ENCODE assay signal across 10 cellular contexts in the genomic region with DNA sequence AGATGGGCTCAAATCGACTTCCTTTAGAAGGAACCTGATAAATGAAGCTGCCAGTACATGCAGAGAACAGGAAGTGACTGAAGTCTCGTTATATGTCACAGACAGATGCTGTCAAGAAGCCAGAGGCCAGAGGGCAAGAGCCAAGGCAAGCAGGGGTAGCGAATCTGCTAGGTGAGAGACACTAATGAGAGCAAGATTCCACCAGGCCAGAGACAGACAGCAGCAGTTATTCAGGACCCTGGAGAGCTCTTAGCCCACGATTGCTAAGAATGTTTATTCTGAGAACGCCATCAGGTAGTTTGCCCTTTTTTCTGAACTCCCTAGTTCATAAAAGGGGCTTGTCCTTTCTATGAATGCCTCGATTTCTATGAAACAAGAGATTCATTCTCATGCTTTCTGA.
DNase-seq lines count a peak whose midpoint lies in the region; ATAC-seq lines count a peak whose summit lies in the region.
"Had no signal": no experiment of that assay in that cellular context is flagged by ENCODE, and none has a peak within 500 bp of the region (broad histone marks: within the 10 kb centered on the region; RNA-seq: fewer than 3 reads in every experiment).

No MANE protein-coding gene starts in this region.

- CTCF ChIA-PET in activated CD4-positive, alpha-beta memory T cell treated with anti-CD3 and anti-CD28 coated beads for 36 hours (lab: Charles Lee) = no interaction called here

- H3K9me3 Mint-ChIP-seq in activated CD4-positive, alpha-beta memory T cell treated with anti-CD3 and anti-CD28 coated beads for 36 hours = no peaks in the 10 kb centered on the region

- no peak overlapping the region for H3K4me3 Mint-ChIP-seq in activated CD4-positive, alpha-beta memory T cell treated with anti-CD3 and anti-CD28 coated beads for 36 hours

- intact Hi-C loops in activated CD4-positive, alpha-beta memory T cell treated with anti-CD3 and anti-CD28 coated beads for 36 hours (cut with micrococcal nuclease) = no loop called here

- peak; percentile 14 for DNase-seq in EH (ENCODE audit: low read depth)
- DNase-seq in HT-29 (ENCODE audit: low spot score) = peak; percentile 51
- DNase-seq in activated CD4-positive, alpha-beta memory T cell treated with anti-CD3 and anti-CD28 coated beads for 36 hours = peak; percentile 9
- DNase-seq in kidney tubule cell (ENCODE audit: low spot score) = peak; percentile 32
- no peak for DNase-seq in NCI-H1417 treated with DMSO at 0.1 percent for 48 hours (lab: John Stamatoyannopoulos, UW)
- DNase-seq in 8988T = no peak
- no peak for DNase-seq in activated naive CD4-positive, alpha-beta T cell (lab: John Stamatoyannopoulos, UW)
- DNase-seq: hypothalamus, MM.1S had no signal

- POLR2A ChIA-PET in activated CD4-positive, alpha-beta memory T cell treated with anti-CD3 and anti-CD28 coated beads for 36 hours (lab: Charles Lee) = no interaction called here

- no peak for ATAC-seq in HG03520 (IDR thresholded peaks at IDR 0.05; ENCODE audit: unreplicated experiment)

- H3K4me1 Mint-ChIP-seq in activated CD4-positive, alpha-beta memory T cell treated with anti-CD3 and anti-CD28 coated beads for 36 hours (ENCODE audit: low read depth) = no peaks in the 10 kb centered on the region

- H3K27me3 Mint-ChIP-seq in activated CD4-positive, alpha-beta memory T cell treated with anti-CD3 and anti-CD28 coated beads for 36 hours = no peaks in the 10 kb centered on the region

- no peak overlapping the region for H3K27ac Mint-ChIP-seq in activated CD4-positive, alpha-beta memory T cell treated with anti-CD3 and anti-CD28 coated beads for 36 hours

- H3K36me3 Mint-ChIP-seq in activated CD4-positive, alpha-beta memory T cell treated with anti-CD3 and anti-CD28 coated beads for 36 hours = no peaks in the 10 kb centered on the region

Comparison
In these comparisons a context has a peak if more than half of its experiments do, and no peak if none do; other contexts are left out.
1. DNase-seq: peak in EH (single experiment), HT-29 (single experiment), activated CD4-positive, alpha-beta memory T cell treated with anti-CD3 and anti-CD28 coated beads for 36 hours (single experiment) and kidney tubule cell (single experiment); none in NCI-H1417 treated with DMSO at 0.1 percent for 48 hours (single experiment), 8988T (single experiment) and activated naive CD4-positive, alpha-beta T cell (0 of 4).